8 cellular contexts compared by ENCODE assay signal in the genomic region with DNA sequence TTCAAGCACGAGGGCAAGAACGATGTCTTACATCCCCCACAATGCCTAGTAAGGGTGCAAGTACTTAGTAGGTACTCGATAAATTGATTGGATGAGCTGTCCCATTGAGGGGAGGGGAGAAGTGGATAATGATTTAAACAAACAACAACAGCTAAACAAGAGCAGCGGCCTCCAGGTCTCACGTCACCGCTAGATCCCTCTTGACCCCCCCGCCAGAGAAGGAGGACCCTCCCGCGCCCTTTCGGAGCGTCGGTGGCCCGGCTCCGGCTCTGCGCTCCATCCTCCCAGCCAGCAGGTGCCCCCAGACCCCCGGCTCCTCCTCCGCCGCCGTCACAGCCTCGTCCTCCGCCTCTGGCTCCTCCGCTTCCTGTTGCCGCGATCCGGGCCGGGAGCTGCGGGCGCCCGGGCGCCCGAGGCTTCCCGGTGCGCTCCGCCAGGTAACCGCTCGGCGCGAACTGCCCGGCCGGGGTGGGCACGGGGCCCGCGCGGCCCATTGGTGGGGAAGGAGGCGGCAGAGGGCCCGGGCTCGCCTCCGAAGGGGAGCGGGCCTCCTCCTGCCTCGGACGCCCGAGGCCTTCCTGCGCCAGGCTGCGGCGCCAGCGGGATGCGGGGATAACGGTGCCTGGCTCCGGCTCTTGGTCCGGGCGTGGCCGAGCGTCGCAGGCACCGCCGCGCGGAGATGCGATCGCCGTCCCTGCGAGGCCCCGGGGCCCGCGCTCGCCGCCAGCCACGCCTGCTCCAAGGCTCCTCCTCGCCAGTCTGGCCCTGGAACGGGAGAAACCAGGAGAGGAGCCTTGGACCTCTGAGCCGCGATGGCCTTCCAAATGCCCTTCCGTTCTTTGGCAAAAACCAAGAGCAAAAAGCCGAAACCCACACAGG. TPM values are rescaled to one million over a fixed set of nuclear protein-coding genes. Genes with fewer than 3 reads are reported as not detected.
DNase-seq lines count a peak whose midpoint lies in the region; ATAC-seq, FAIRE-seq and TF ChIP-seq lines count a peak whose summit lies in the region.

TLCD5 (plus strand) TSS at position 368 of the 879 bp plus-strand sequence. CDS start 2,143 bp downstream, outside the sequence.

- peak within 1 kb of the TSS; percentile 16; the same call in 1 of the 2 replicates for H3K27ac ChIP-seq in H1 (ENCODE audit: low read depth, low read length)

- H2BK20ac ChIP-seq in H1 (ENCODE audit: low read length): no peak within 1 kb of the TSS

- TF ChIP-seq EP300 in H1 (IDR thresholded peaks at IDR 0.05; ENCODE audit: borderline replicate concordance in 1 of 2, low read depth in 2 of 2, low read length in 2 of 2): no peak

- H3K4me3 ChIP-seq in AG10803 (ENCODE audit: low read length) (peak within 1 kb of the TSS; percentile 62), H1 (ENCODE audit: extremely low read depth in 1 of 4, insufficient read depth in 2 of 4, low read depth in 3 of 4, low read length in 4 of 4) (peak within 1 kb of the TSS; percentile 58 to 74 (median 68))

- H3K27me3 ChIP-seq in H1 (replicated peaks in 1 of 4; ENCODE audit: control insufficient read depth in 3 of 4, extremely low read depth in 1 of 4, insufficient read depth in 3 of 4, low read length in 3 of 4): no peaks in the 10 kb centered on the region

- peak within 1 kb of the TSS; percentile 61; the same call in 1 of the 2 replicates for H3K18ac ChIP-seq in H1 (ENCODE audit: extremely low read depth, low read length)

- TF ChIP-seq CTCF in AG10803 (conservative IDR thresholded peaks at IDR 0.05; ENCODE audit: low read length) (peak; percentile 23), H1 (IDR thresholded peaks at IDR 0.05; ENCODE audit: control extremely low read depth in 1 of 3, insufficient read depth in 1 of 3, low read depth in 1 of 3, low read length in 3 of 3) (peak; percentile 19 to 59 (median 30))

- H4K20me1 ChIP-seq in H1 (replicated peaks in 1 of 2; ENCODE audit: control insufficient read depth in 1 of 2, insufficient read depth in 2 of 2, low read length in 2 of 2): no peaks in the 10 kb centered on the region

- H3K9ac ChIP-seq in H1 (replicated peaks in 1 of 4; ENCODE audit: extremely low read depth in 1 of 4, low read depth in 3 of 4, low read length in 3 of 4): peak within 1 kb of the TSS; percentile 59 to 80 (median 70)

- H3K4ac ChIP-seq in H1 (replicated peaks; ENCODE audit: insufficient read length, low read depth, low read length): no peak within 1 kb of the TSS

- H2AFZ ChIP-seq in H1 (ENCODE audit: low read length): peak within 1 kb of the TSS; percentile 99

- FAIRE-seq in H1 (lab: Jason Lieb, UNC): no peak

- H4K91ac ChIP-seq in H1 (replicated peaks; ENCODE audit: insufficient read length, low read length): no peak within 1 kb of the TSS

- no peak within 1 kb of the TSS for H3K23ac ChIP-seq in H1 (ENCODE audit: insufficient read length)

- H3K4me1 ChIP-seq in H1 (replicated peaks in 1 of 4; ENCODE audit: control insufficient read depth in 3 of 4, insufficient read depth in 4 of 4, low read length in 3 of 4): peaks cover 0 to 3% (median 0%) of the 10 kb centered on the region in 4 experiments; a peak in 3 of 7 replicates

- DNase-seq in AG10803 (ENCODE audit: low read depth) (peak; percentile 64), NCI-H2029 treated with DMSO at 0.1 percent for 48 hours (lab: John Stamatoyannopoulos, UW) (peak; percentile 39), H1 (ENCODE audit: low read depth in 1 of 2, low spot score in 2 of 2) (peak; percentile 70 to 91), lung microvascular endothelial cell (ENCODE audit: low read depth in 2 of 2) (peak; percentile 72 to 78), NAMALWA (ENCODE audit: low spot score) (no peak)
- DNase-seq in activated CD4-positive, alpha-beta T cell treated with anti-CD3 and anti-CD28 coated beads for 48 hours: peak; percentile 59
- DNase-seq in stimulated activated naive CD8-positive, alpha-beta T cell treated with anti-CD3 and anti-CD28 coated beads, Interleukin-15, Interleukin-2, amounts not matched to agents 100 U/mL and 50 U/mL, for 24 hours: peak; percentile 61

- H3K36me3 ChIP-seq in H1 (ENCODE audit: control insufficient read depth in 2 of 4, insufficient read depth in 4 of 4, low read length in 3 of 4): peaks cover 0 to 4% (median under 1%) of the 10 kb centered on the region in 4 experiments; a peak in 3 of 8 replicates

- H3K14ac ChIP-seq in H1 (ENCODE audit: insufficient read length): no peak within 1 kb of the TSS

- WGBS in H1 (ENCODE audit: extremely low coverage in 1 of 2, insufficient coverage in 1 of 2, insufficient read length in 1 of 2, insufficient replicate concordance in 2 of 2, low coverage in 1 of 2, low lambda C conversion rate in 2 of 2, missing lambda C conversion rate in 1 of 2), 2 experiments: 2% methylated on average over 55 of the region's 84 CpGs; no CpG with 5 or more reads in 1 of the 2 experiments

- CTCF ChIA-PET in H1 (lab: Charles Lee; ENCODE audit: partially characterized antibody): interaction anchor here (0.7 to 2.7 kb wide), 5 partner anchors 10 to 763 kb away, joined by 3 to 19 read pairs (median 3); partner anchors contain the start of gene POU2F3

- ATAC-seq in GM19452 (IDR thresholded peaks at IDR 0.05; ENCODE audit: unreplicated experiment): peak; percentile 47
- peak; percentile 68 for ATAC-seq in stimulated activated naive CD8-positive, alpha-beta T cell treated with anti-CD3 and anti-CD28 coated beads, Interleukin-15, Interleukin-2, amounts not matched to agents 100 U/mL and 50 U/mL, for 24 hours

- H3K9me3 ChIP-seq in H1 (ENCODE audit: insufficient read depth in 2 of 2, low read depth in 1 of 2, low read length in 1 of 2): no peaks in the 10 kb centered on the region

- POLR2A ChIA-PET in H1 (lab: Charles Lee; ENCODE audit: partially characterized antibody): interaction anchor here (0.9 to 3.3 kb wide), 4 partner anchors 10 to 89 kb away, joined by 3 to 27 read pairs (median 4); partner anchors contain the start of gene ARHGEF12

- no peak within 1 kb of the TSS for H3K56ac ChIP-seq in H1 (replicated peaks; ENCODE audit: insufficient read length, low read depth, low read length)

- H2AK5ac ChIP-seq in H1 (ENCODE audit: low read depth, low read length): no peak within 1 kb of the TSS

- H2BK12ac ChIP-seq in H1 (ENCODE audit: low read depth, low read length): 0 out of 2 replicates have a peak within 1 kb of the TSS, but pooled peaks have one; percentile 60

- no peak within 1 kb of the TSS; the same call in 1 of the 2 replicates for H2BK5ac ChIP-seq in H1 (ENCODE audit: low read depth, low read length)

- H3K23me2 ChIP-seq in H1 (ENCODE audit: low read depth, low read length): peaks cover 6% of the 10 kb centered on the region

- H2BK15ac ChIP-seq in H1 (ENCODE audit: low read length): peak within 1 kb of the TSS; percentile 4; the same call in 1 of the 2 replicates

- no peaks in the 10 kb centered on the region; a peak in 1 of 4 replicates for H3K79me2 ChIP-seq in H1 (ENCODE audit: control insufficient read depth in 1 of 2, insufficient read depth in 2 of 2, low read length in 2 of 2)

- no peak within 1 kb of the TSS for H2BK120ac ChIP-seq in H1 (replicated peaks; ENCODE audit: low read depth, low read length)

- peak within 1 kb of the TSS; percentile 75 to 79 for H3K4me2 ChIP-seq in H1 (ENCODE audit: insufficient read depth in 1 of 2, low read depth in 2 of 2, low read length in 2 of 2)

- H4K5ac ChIP-seq in H1 (ENCODE audit: insufficient read length, low read depth, low read length): no peak within 1 kb of the TSS

- H4K8ac ChIP-seq in H1 (ENCODE audit: extremely low read depth, insufficient read depth, low read length): peak within 1 kb of the TSS; percentile 43; the same call in 1 of the 2 replicates

- peak in 1 of 2 experiments; percentile 68; a peak in 2 of 3 replicates for TF ChIP-seq POLR2A in H1 (IDR thresholded peaks at IDR 0.05; ENCODE audit: control extremely low read depth in 1 of 2, low read depth in 2 of 2, low read length in 2 of 2)

- peaks cover 2% of the 10 kb centered on the region; the same call in 1 of the 2 replicates for H3K79me1 ChIP-seq in H1 (ENCODE audit: low read depth, low read length)

- TF ChIP-seq RAD21 in H1 (IDR thresholded peaks at IDR 0.05 in 1 of 2, conservative IDR thresholded peaks at IDR 0.05 in 1 of 2; ENCODE audit: low read depth in 2 of 2, low read length in 2 of 2): peak in 1 of 2 experiments; percentile 22; a peak in 1 of 4 replicates

TF ChIP-seq in H1, 55 proteins besides CTCF, POLR2A, EP300 and RAD21 (continues in another document):
- TF ChIP-seq JUN (IDR thresholded peaks at IDR 0.05; ENCODE audit: low read depth, low read length): no peak
- TF ChIP-seq CHD2 (IDR thresholded peaks at IDR 0.05; ENCODE audit: low read length): no peak
- TF ChIP-seq ASH2L (IDR thresholded peaks at IDR 0.05; ENCODE audit: low read length): peak; percentile 90
- TF ChIP-seq, protein P1, sequence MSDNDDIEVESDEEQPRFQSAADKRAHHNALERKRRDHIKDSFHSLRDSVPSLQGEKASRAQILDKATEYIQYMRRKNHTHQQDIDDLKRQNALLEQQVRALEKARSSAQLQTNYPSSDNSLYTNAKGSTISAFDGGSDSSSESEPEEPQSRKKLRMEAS (IDR thresholded peaks at IDR 0.05): peak; percentile 26
- TF ChIP-seq FOSL1 (IDR thresholded peaks at IDR 0.05; ENCODE audit: insufficient read depth, low read depth, low read length): no peak
- TF ChIP-seq, protein P2, sequence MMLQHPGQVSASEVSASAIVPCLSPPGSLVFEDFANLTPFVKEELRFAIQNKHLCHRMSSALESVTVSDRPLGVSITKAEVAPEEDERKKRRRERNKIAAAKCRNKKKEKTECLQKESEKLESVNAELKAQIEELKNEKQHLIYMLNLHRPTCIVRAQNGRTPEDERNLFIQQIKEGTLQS (IDR thresholded peaks at IDR 0.05; ENCODE audit: insufficient read depth, low read depth, low read length): no peak
- TF ChIP-seq SIN3A (conservative IDR thresholded peaks at IDR 0.05 in 1 of 2, IDR thresholded peaks at IDR 0.05 in 1 of 2; ENCODE audit: low read depth in 1 of 2, low read length in 2 of 2): 0 out of 4 replicates have a peak, but pooled peaks of 1 of the 2 experiments have one; percentile 22
- TF ChIP-seq ZNF274 (IDR thresholded peaks at IDR 0.05; ENCODE audit: borderline replicate concordance, extremely low read depth, low read length): no peak
- TF ChIP-seq RNF2 (IDR thresholded peaks at IDR 0.05; ENCODE audit: borderline replicate concordance, low read depth, low read length, missing control alignments, poor library complexity, severe bottlenecking): no peak

RNA-seq across cellular contexts. Expression of gene TLCD5, which starts in this region (rescaled TPM):
- total RNA-seq in H1 (2021; fragmentation: NEBNext Ultra II Directional; extraction: Animal tissue kit (Norgen Biotek cat#: 25700)): 9.5 TPM in 2 replicates
- 7.7 and 10.1 TPM in 2 replicates for polyA plus RNA-seq in H1 (2011; rRNA removed)
- 8.8 TPM for polyA plus RNA-seq in H1 (2011; cell fraction: cytosol; rRNA removed)
- 7.6 TPM for polyA plus RNA-seq in H1 (2011; cell fraction: nucleus; rRNA removed)
- 5.7 to 7.8 TPM (median 7.3 TPM) in 4 replicates for polyA plus RNA-seq in H1 (2012, experiment 1 of 2)
- polyA plus RNA-seq in H1 (2012, experiment 2 of 2): 2.2 TPM
- 7.3 TPM for polyA plus RNA-seq in H1 (2013, experiment 1 of 2)
- polyA plus RNA-seq in H1 (2013, experiment 2 of 2): 7.9 TPM
- 13.6 and 15.0 TPM in 2 replicates for polyA minus RNA-seq in H1 (2011; rRNA and poly(A)+ RNA removed)
- polyA minus RNA-seq in H1 (2011; cell fraction: cytosol; rRNA and poly(A)+ RNA removed): 4.2 TPM
- polyA minus RNA-seq in H1 (2011; cell fraction: nucleus; rRNA and poly(A)+ RNA removed): 9.3 TPM
- total RNA-seq in lung microvascular endothelial cell: 3.3 and 6.3 TPM in 2 replicates
